Comparison of ENCODE assay signal across 19 cellular contexts in genomic region chr14:60984225-60984624, GRCh38. TPM values are rescaled to one million over a fixed set of nuclear protein-coding genes. Genes with fewer than 3 reads are reported as not detected.
DNase-seq lines count a peak whose midpoint lies in the region; ATAC-seq, FAIRE-seq and TF ChIP-seq lines count a peak whose summit lies in the region.
"Had no signal": no experiment of that assay in that cellular context is flagged by ENCODE, and none has a peak within 500 bp of the region (broad histone marks: within the 10 kb centered on the region; RNA-seq: fewer than 3 reads in every experiment).

No MANE protein-coding gene starts in this region.

- TF ChIP-seq CTCF in right lobe of liver (IDR thresholded peaks at IDR 0.05): no peak

- H3K4me3 ChIP-seq in SJCRH30: peak overlapping the region; percentile 81
- H3K4me3 ChIP-seq in right lobe of liver: no peak overlapping the region
- H3K4me3 ChIP-seq: SJSA1 had no signal

- intact Hi-C loops in right lobe of liver (cut with DNase I): no loop called here

- FAIRE-seq in A204.1 (lab: Jason Lieb, UNC) (peak; percentile 29), frontal cortex (lab: Jason Lieb, UNC) (peak; percentile 23)
- FAIRE-seq: GM19239, H54 had no signal

- no peak for TF ChIP-seq POLR2A in right lobe of liver (IDR thresholded peaks at IDR 0.05)

- H3K36me3 ChIP-seq in SJCRH30 (peaks cover 63% of the 10 kb centered on the region), right lobe of liver (peaks cover 0 to 6% (median 0%) of the 10 kb centered on the region in 4 donors)

- H3K9me3 ChIP-seq in SJCRH30 (replicated peaks) (no peaks in the 10 kb centered on the region), right lobe of liver (no peaks in the 10 kb centered on the region)
- H3K9me3 ChIP-seq: SJSA1 had no signal

- H3K4me1 ChIP-seq in SJCRH30 (peaks cover 3% of the 10 kb centered on the region; the same call in 1 of the 2 replicates), right lobe of liver (peaks cover 0 to 6% (median 2%) of the 10 kb centered on the region in 4 donors)

- H3K27ac ChIP-seq in SJCRH30 (no peak overlapping the region), right lobe of liver (no peak overlapping the region)
- H3K27ac ChIP-seq: RWPE1, SJSA1 had no signal

- ATAC-seq in right lobe of liver (no peak), HG03460 (IDR thresholded peaks at IDR 0.05; ENCODE audit: unreplicated experiment) (no peak)

- H3K27me3 ChIP-seq in SJCRH30: no peaks in the 10 kb centered on the region
- H3K27me3 ChIP-seq in right lobe of liver: no peaks in the 10 kb centered on the region
- H3K27me3 ChIP-seq: SJSA1 had no signal

- DNase-seq in Kasumi-1 (lab: John Stamatoyannopoulos, UW): peak; percentile 22 to 26
- DNase-seq in SJCRH30: no peak
- DNase-seq in frontal cortex (ENCODE audit: low spot score in 2 of 2): no peak
- no peak for DNase-seq in right lobe of liver
- no peak for DNase-seq in NCI-H510A treated with DMSO at 0.1 percent for 48 hours (lab: John Stamatoyannopoulos, UW)
- DNase-seq in NCI-H345 treated with DMSO at 0.1 percent for 48 hours (lab: John Stamatoyannopoulos, UW; ENCODE audit: unreplicated experiment): no peak
- DNase-seq: C1 segment of cervical spinal cord, COR-L47, HFFc6, NCI-H1436, NCI-H2029 treated with DMSO at 0.1 percent for 48 hours, NCI-H2171 treated with DMSO at 0.1 percent for 48 hours, NCI-H82 had no signal

RNA-seq across cellular contexts. Expression of gene SLC38A6, which starts 3.2 kb away (rescaled TPM):
- total RNA-seq in SJCRH30 (2014; rRNA removed; shearing (Covaris generic)): 50.2 and 63.0 TPM in 2 replicates
- total RNA-seq in frontal cortex (59.5 TPM), right lobe of liver (1 to 10 TPM; 3.5 to 6.8 (median 5.9) TPM)

RNA-seq across cellular contexts. Expression of gene TRMT5, which starts 3.3 kb away (rescaled TPM):
- total RNA-seq in SJCRH30 (2014; rRNA removed; shearing (Covaris generic)): 16.3 and 19.5 TPM in 2 replicates
- total RNA-seq in frontal cortex (16.3 TPM), right lobe of liver (1 to 10 TPM; 4.3 to 7.6 (median 5.5) TPM)

Comparison
In these comparisons a context has a peak if more than half of its experiments do, and no peak if none do; other contexts are left out.
1. DNase-seq: peak in Kasumi-1 (2 of 2); none in SJCRH30 (0 of 2), frontal cortex (0 of 2), right lobe of liver (0 of 3), NCI-H510A treated with DMSO at 0.1 percent for 48 hours (single experiment) and NCI-H345 treated with DMSO at 0.1 percent for 48 hours (single experiment).